1 cellular context compared by ENCODE assay signal in the genomic region with DNA sequence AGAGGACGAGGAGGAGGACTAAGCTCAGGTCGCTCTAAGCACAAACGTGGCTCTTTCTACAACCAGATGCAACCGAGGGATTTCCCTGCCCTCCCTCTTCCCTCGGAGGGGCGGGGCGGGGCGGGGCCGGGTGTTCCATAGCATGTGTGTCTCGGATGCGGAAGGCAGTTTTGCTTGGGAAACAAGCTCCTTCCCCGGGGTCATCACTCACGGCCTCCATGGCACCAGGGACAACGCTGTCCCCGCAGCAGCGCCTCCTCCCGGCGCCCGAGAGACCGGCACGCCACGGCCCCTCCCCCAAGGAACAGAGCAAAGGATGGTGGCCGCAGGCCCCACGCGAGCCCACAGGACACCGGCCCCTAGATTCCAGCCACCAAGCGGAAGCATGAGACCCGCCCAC.
TF ChIP-seq lines count a peak whose summit lies in the region.

No MANE protein-coding gene starts in this region.

TF ChIP-seq in H1, 55 proteins besides CTCF, POLR2A, EP300 and RAD21 (continued from another document):
- TF ChIP-seq RXRA (IDR thresholded peaks at IDR 0.05; ENCODE audit: insufficient read depth, low read depth, low read length) (no peak), SP2 (IDR thresholded peaks at IDR 0.05; ENCODE audit: low read length) (no peak), SAP30 (IDR thresholded peaks at IDR 0.05; ENCODE audit: insufficient read depth, insufficient replicate concordance, low read length) (no peak), CHD2 (IDR thresholded peaks at IDR 0.05; ENCODE audit: low read length) (no peak), POU5F1 (IDR thresholded peaks at IDR 0.05; ENCODE audit: low read depth, low read length) (no peak), TBP (IDR thresholded peaks at IDR 0.05; ENCODE audit: low read depth, low read length) (no peak), HDAC2 (IDR thresholded peaks at IDR 0.05; ENCODE audit: borderline replicate concordance in 1 of 2, low read depth in 2 of 2, low read length in 2 of 2) (no peak), SP1 (IDR thresholded peaks at IDR 0.05; ENCODE audit: low read depth, low read length) (no peak), SUZ12 (IDR thresholded peaks at IDR 0.05; ENCODE audit: low read length) (no peak), JUND (IDR thresholded peaks at IDR 0.05; ENCODE audit: low read length) (no peak), SIRT6 (IDR thresholded peaks at IDR 0.05; ENCODE audit: low read length) (no peak), BRCA1 (IDR thresholded peaks at IDR 0.05; ENCODE audit: low read depth, low read length) (no peak), ZNF274 (IDR thresholded peaks at IDR 0.05; ENCODE audit: borderline replicate concordance, extremely low read depth, low read length) (no peak)
- TF ChIP-seq, protein P1, sequence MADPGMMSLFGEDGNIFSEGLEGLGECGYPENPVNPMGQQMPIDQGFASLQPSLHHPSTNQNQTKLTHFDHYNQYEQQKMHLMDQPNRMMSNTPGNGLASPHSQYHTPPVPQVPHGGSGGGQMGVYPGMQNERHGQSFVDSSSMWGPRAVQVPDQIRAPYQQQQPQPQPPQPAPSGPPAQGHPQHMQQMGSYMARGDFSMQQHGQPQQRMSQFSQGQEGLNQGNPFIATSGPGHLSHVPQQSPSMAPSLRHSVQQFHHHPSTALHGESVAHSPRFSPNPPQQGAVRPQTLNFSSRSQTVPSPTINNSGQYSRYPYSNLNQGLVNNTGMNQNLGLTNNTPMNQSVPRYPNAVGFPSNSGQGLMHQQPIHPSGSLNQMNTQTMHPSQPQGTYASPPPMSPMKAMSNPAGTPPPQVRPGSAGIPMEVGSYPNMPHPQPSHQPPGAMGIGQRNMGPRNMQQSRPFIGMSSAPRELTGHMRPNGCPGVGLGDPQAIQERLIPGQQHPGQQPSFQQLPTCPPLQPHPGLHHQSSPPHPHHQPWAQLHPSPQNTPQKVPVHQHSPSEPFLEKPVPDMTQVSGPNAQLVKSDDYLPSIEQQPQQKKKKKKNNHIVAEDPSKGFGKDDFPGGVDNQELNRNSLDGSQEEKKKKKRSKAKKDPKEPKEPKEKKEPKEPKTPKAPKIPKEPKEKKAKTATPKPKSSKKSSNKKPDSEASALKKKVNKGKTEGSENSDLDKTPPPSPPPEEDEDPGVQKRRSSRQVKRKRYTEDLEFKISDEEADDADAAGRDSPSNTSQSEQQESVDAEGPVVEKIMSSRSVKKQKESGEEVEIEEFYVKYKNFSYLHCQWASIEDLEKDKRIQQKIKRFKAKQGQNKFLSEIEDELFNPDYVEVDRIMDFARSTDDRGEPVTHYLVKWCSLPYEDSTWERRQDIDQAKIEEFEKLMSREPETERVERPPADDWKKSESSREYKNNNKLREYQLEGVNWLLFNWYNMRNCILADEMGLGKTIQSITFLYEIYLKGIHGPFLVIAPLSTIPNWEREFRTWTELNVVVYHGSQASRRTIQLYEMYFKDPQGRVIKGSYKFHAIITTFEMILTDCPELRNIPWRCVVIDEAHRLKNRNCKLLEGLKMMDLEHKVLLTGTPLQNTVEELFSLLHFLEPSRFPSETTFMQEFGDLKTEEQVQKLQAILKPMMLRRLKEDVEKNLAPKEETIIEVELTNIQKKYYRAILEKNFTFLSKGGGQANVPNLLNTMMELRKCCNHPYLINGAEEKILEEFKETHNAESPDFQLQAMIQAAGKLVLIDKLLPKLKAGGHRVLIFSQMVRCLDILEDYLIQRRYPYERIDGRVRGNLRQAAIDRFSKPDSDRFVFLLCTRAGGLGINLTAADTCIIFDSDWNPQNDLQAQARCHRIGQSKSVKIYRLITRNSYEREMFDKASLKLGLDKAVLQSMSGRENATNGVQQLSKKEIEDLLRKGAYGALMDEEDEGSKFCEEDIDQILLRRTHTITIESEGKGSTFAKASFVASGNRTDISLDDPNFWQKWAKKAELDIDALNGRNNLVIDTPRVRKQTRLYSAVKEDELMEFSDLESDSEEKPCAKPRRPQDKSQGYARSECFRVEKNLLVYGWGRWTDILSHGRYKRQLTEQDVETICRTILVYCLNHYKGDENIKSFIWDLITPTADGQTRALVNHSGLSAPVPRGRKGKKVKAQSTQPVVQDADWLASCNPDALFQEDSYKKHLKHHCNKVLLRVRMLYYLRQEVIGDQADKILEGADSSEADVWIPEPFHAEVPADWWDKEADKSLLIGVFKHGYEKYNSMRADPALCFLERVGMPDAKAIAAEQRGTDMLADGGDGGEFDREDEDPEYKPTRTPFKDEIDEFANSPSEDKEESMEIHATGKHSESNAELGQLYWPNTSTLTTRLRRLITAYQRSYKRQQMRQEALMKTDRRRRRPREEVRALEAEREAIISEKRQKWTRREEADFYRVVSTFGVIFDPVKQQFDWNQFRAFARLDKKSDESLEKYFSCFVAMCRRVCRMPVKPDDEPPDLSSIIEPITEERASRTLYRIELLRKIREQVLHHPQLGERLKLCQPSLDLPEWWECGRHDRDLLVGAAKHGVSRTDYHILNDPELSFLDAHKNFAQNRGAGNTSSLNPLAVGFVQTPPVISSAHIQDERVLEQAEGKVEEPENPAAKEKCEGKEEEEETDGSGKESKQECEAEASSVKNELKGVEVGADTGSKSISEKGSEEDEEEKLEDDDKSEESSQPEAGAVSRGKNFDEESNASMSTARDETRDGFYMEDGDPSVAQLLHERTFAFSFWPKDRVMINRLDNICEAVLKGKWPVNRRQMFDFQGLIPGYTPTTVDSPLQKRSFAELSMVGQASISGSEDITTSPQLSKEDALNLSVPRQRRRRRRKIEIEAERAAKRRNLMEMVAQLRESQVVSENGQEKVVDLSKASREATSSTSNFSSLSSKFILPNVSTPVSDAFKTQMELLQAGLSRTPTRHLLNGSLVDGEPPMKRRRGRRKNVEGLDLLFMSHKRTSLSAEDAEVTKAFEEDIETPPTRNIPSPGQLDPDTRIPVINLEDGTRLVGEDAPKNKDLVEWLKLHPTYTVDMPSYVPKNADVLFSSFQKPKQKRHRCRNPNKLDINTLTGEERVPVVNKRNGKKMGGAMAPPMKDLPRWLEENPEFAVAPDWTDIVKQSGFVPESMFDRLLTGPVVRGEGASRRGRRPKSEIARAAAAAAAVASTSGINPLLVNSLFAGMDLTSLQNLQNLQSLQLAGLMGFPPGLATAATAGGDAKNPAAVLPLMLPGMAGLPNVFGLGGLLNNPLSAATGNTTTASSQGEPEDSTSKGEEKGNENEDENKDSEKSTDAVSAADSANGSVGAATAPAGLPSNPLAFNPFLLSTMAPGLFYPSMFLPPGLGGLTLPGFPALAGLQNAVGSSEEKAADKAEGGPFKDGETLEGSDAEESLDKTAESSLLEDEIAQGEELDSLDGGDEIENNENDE (IDR thresholded peaks at IDR 0.05; ENCODE audit: insufficient replicate concordance, low read length), result no peak
- TF ChIP-seq, protein P2, sequence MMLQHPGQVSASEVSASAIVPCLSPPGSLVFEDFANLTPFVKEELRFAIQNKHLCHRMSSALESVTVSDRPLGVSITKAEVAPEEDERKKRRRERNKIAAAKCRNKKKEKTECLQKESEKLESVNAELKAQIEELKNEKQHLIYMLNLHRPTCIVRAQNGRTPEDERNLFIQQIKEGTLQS (IDR thresholded peaks at IDR 0.05; ENCODE audit: insufficient read depth, low read depth, low read length), result no peak
- TF ChIP-seq, protein P3, sequence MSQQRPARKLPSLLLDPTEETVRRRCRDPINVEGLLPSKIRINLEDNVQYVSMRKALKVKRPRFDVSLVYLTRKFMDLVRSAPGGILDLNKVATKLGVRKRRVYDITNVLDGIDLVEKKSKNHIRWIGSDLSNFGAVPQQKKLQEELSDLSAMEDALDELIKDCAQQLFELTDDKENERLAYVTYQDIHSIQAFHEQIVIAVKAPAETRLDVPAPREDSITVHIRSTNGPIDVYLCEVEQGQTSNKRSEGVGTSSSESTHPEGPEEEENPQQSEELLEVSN (IDR thresholded peaks at IDR 0.05), result no peak
TF ChIP-seq in H1: peak in this region for 0.
